11 cellular contexts compared by ENCODE assay signal in the genomic region with DNA sequence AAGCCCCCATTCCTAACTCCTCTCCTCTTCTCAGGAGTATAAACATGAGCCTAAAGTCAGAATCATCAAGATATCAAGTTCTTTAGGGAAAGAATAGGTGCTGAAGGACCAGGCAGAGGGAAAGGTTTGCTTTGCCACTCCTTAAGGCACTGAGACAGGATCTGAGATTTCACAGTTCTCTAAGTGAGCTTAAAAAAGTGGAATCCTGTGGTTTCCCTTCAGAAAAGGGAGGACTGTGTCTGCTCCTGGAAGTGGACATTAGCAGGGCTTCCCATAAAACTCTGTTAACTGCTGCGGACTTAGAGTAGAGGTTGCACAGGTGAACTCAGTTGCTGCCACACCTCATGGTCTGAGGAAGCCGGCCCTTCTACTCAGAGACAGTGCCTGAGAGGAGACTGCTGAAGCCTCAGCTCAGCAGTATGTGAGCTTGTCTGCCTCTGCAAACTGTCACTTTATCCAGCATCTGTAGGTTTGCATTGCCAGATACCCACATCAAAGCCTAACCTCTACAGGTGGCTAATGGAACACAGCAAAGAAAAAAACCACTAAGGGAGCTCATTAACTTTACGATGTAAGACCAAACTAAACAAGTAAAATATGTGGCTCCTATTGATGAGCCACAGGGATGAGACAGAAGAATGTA. TPM values are rescaled to one million over a fixed set of nuclear protein-coding genes. Genes with fewer than 3 reads are reported as not detected.
DNase-seq lines count a peak whose midpoint lies in the region; ATAC-seq, FAIRE-seq and TF ChIP-seq lines count a peak whose summit lies in the region.
"Had no signal": no experiment of that assay in that cellular context is flagged by ENCODE, and none has a peak within 500 bp of the region (broad histone marks: within the 10 kb centered on the region; RNA-seq: fewer than 3 reads in every experiment).

No MANE protein-coding gene starts in this region.

- POLR2A ChIA-PET in CD4-positive, alpha-beta T cell (lab: Charles Lee): interaction anchor here (0.6 to 1.4 kb wide), 8 partner anchors 21 to 687 kb away, joined by 3 to 8 read pairs (median 3); partner anchors contain the start of genes JAK2 and RIC1
- POLR2A ChIA-PET in OCI-LY7 (lab: Charles Lee): interaction anchor here (0.7 to 1.5 kb wide), 6 partner anchors 8 to 879 kb away, joined by 3 to 12 read pairs (median 4); partner anchors contain the start of gene RCL1
- POLR2A ChIA-PET in H1 (lab: Charles Lee; ENCODE audit: partially characterized antibody): no interaction called here

- no peak overlapping the region for H4K91ac ChIP-seq in H1 (replicated peaks; ENCODE audit: insufficient read length, low read length)

- H3K4me3 ChIP-seq in OCI-LY7 (ENCODE audit: low read depth, low read length, poor library complexity, severe bottlenecking) (no peak overlapping the region), H1 (ENCODE audit: extremely low read depth in 1 of 4, insufficient read depth in 2 of 4, low read depth in 3 of 4, low read length in 4 of 4) (no peak overlapping the region), ascending aorta (no peak overlapping the region)
- H3K4me3 ChIP-seq: HAP-1, skin epidermis had no signal

- H3K4ac ChIP-seq in H1 (replicated peaks; ENCODE audit: insufficient read length, low read depth, low read length): no peak overlapping the region

- TF ChIP-seq CTCF in CD4-positive, alpha-beta T cell (IDR thresholded peaks at IDR 0.05): no peak
- TF ChIP-seq CTCF in Calu3 (IDR thresholded peaks at IDR 0.05; ENCODE audit: unreplicated experiment) (no peak), OCI-LY7 (conservative IDR thresholded peaks at IDR 0.05; ENCODE audit: low read length) (no peak), H1 (IDR thresholded peaks at IDR 0.05; ENCODE audit: control extremely low read depth in 1 of 3, insufficient read depth in 1 of 3, low read depth in 1 of 3, low read length in 3 of 3) (no peak), ascending aorta (IDR thresholded peaks at IDR 0.05) (no peak)

- H3K9ac ChIP-seq in H1 (replicated peaks in 1 of 4; ENCODE audit: extremely low read depth in 1 of 4, low read depth in 3 of 4, low read length in 3 of 4): no peak overlapping the region

- H3K9me3 Mint-ChIP-seq in CD4-positive, alpha-beta T cell: no peaks in the 10 kb centered on the region
- no peaks in the 10 kb centered on the region for H3K9me3 Mint-ChIP-seq in Calu3 (ENCODE audit: low read depth, unreplicated experiment)

- peaks cover 17% of the 10 kb centered on the region for H3K4me1 ChIP-seq in OCI-LY7 (ENCODE audit: insufficient read depth, low read length, poor library complexity, severe bottlenecking)
- no peaks in the 10 kb centered on the region for H3K4me1 ChIP-seq in H1 (replicated peaks in 1 of 4; ENCODE audit: control insufficient read depth in 3 of 4, insufficient read depth in 4 of 4, low read length in 3 of 4)
- H3K4me1 ChIP-seq in ascending aorta: no peaks in the 10 kb centered on the region
- H3K4me1 ChIP-seq: HAP-1 had no signal

- CTCF ChIA-PET in CD4-positive, alpha-beta T cell (lab: Charles Lee): interaction anchor here (1.0 kb wide), 1 partner anchor 40 kb away, joined by 3 read pairs; no protein-coding TSS in a partner anchor
- CTCF ChIA-PET in Calu3 (lab: Charles Lee) (no interaction called here), OCI-LY7 (lab: Charles Lee; ENCODE audit: unreplicated experiment) (no interaction called here), H1 (lab: Charles Lee; ENCODE audit: partially characterized antibody) (interaction anchor here (0.6 kb wide), 1 partner anchor 1089 kb away, joined by 3 read pairs; no protein-coding TSS in a partner anchor)

- no peak overlapping the region for H3K27ac ChIP-seq in CD4-positive, alpha-beta T cell (ENCODE audit: low read depth, low read length)
- peak overlapping the region; percentile 77 for H3K27ac ChIP-seq in OCI-LY7 (ENCODE audit: low read depth, low read length, poor library complexity, severe bottlenecking)
- H3K27ac ChIP-seq in H1 (ENCODE audit: low read depth, low read length): no peak overlapping the region
- H3K27ac ChIP-seq in ascending aorta: no peak overlapping the region
- H3K27ac ChIP-seq: skin epidermis had no signal

- no peak overlapping the region for H4K5ac ChIP-seq in H1 (ENCODE audit: insufficient read length, low read depth, low read length)

- no peaks in the 10 kb centered on the region for H3K27me3 Mint-ChIP-seq in CD4-positive, alpha-beta T cell
- H3K27me3 Mint-ChIP-seq in Calu3 (ENCODE audit: unreplicated experiment): no peaks in the 10 kb centered on the region
- H3K27me3 Mint-ChIP-seq: naive B cell had no signal

- TF ChIP-seq POLR2A in H1 (IDR thresholded peaks at IDR 0.05; ENCODE audit: control extremely low read depth in 1 of 2, low read depth in 2 of 2, low read length in 2 of 2): no peak

- H2BK20ac ChIP-seq in H1 (ENCODE audit: low read length): no peak overlapping the region

- H3K79me2 ChIP-seq in OCI-LY7 (ENCODE audit: insufficient read depth, low read depth, low read length) (peaks cover 99% of the 10 kb centered on the region), H1 (ENCODE audit: control insufficient read depth in 1 of 2, insufficient read depth in 2 of 2, low read length in 2 of 2) (peaks cover 0 to 44% of the 10 kb centered on the region in 2 experiments; a peak in 2 of 4 replicates)

- H4K8ac ChIP-seq in H1 (ENCODE audit: extremely low read depth, insufficient read depth, low read length): no peak overlapping the region

- H3K27ac Mint-ChIP-seq in CD4-positive, alpha-beta T cell: peak overlapping the region; percentile 38
- H3K27ac Mint-ChIP-seq in Calu3 (ENCODE audit: unreplicated experiment): peak overlapping the region; percentile 25

- BruUV-seq in Calu3 (replicated peaks; lab: Mats Ljungman, UMichigan) (no TSS peak), OCI-LY7 (replicated peaks; lab: Mats Ljungman, UMichigan) (no TSS peak)

- peaks cover 17% of the 10 kb centered on the region for H3K36me3 Mint-ChIP-seq in CD4-positive, alpha-beta T cell (ENCODE audit: low read depth)
- H3K36me3 Mint-ChIP-seq in Calu3 (ENCODE audit: insufficient read depth, unreplicated experiment): no peaks in the 10 kb centered on the region

- H3K18ac ChIP-seq in H1 (ENCODE audit: extremely low read depth, low read length): no peak overlapping the region

- peak in 2 of 10 experiments; percentile 2 to 21 for DNase-seq in CD4-positive, alpha-beta T cell
- no peak for DNase-seq in Calu3
- DNase-seq in OCI-LY7 (ENCODE audit: low spot score): peak; percentile 87
- no peak for DNase-seq in H1 (ENCODE audit: low read depth in 1 of 2, low spot score in 2 of 2)
- DNase-seq in ascending aorta (ENCODE audit: low spot score in 2 of 2): no peak
- no peak for DNase-seq in NCI-H2171 (lab: John Stamatoyannopoulos, UW)
- DNase-seq: aorta, naive B cell had no signal

- H2BK15ac ChIP-seq in H1 (ENCODE audit: low read length): no peak overlapping the region

- H2AFZ ChIP-seq in OCI-LY7 (ENCODE audit: low read length): no peak overlapping the region
- H2AFZ ChIP-seq in H1 (ENCODE audit: low read length): no peak overlapping the region

- no peak overlapping the region for H3K23ac ChIP-seq in H1 (ENCODE audit: insufficient read length)

- no peak overlapping the region for H2AK5ac ChIP-seq in H1 (ENCODE audit: low read depth, low read length)

- H3K4me1 Mint-ChIP-seq in CD4-positive, alpha-beta T cell (ENCODE audit: low read depth): peaks cover 47% of the 10 kb centered on the region
- peaks cover 23% of the 10 kb centered on the region for H3K4me1 Mint-ChIP-seq in Calu3 (ENCODE audit: low read depth, unreplicated experiment)

- no peak overlapping the region for H3K56ac ChIP-seq in H1 (replicated peaks; ENCODE audit: insufficient read length, low read depth, low read length)

- H3K4me3 Mint-ChIP-seq in CD4-positive, alpha-beta T cell: peak overlapping the region; percentile 26
- H3K4me3 Mint-ChIP-seq in Calu3 (ENCODE audit: low read depth, unreplicated experiment): no peak overlapping the region
- H3K4me3 Mint-ChIP-seq: naive B cell had no signal

- no peak for TF ChIP-seq EP300 in H1 (IDR thresholded peaks at IDR 0.05; ENCODE audit: borderline replicate concordance in 1 of 2, low read depth in 2 of 2, low read length in 2 of 2)

- H3K27me3 ChIP-seq in CD4-positive, alpha-beta T cell (ENCODE audit: control insufficient read depth, insufficient read depth, low read length): no peaks in the 10 kb centered on the region
- H3K27me3 ChIP-seq in H1 (replicated peaks in 1 of 4; ENCODE audit: control insufficient read depth in 3 of 4, extremely low read depth in 1 of 4, insufficient read depth in 3 of 4, low read length in 3 of 4) (no peaks in the 10 kb centered on the region), ascending aorta (no peaks in the 10 kb centered on the region)

- no peaks in the 10 kb centered on the region for H3K9me3 ChIP-seq in CD4-positive, alpha-beta T cell (ENCODE audit: control insufficient read depth, low read length)
- H3K9me3 ChIP-seq in OCI-LY7 (ENCODE audit: low read length): peaks cover 37% of the 10 kb centered on the region
- no peaks in the 10 kb centered on the region for H3K9me3 ChIP-seq in H1 (ENCODE audit: insufficient read depth in 2 of 2, low read depth in 1 of 2, low read length in 1 of 2)
- peaks cover 0 to 8% of the 10 kb centered on the region in 2 donors for H3K9me3 ChIP-seq in ascending aorta

- 89% methylated on average over 3 of the region's 3 CpGs; no CpG with 5 or more reads in 1 of the 2 experiments for WGBS in H1 (ENCODE audit: extremely low coverage in 1 of 2, insufficient coverage in 1 of 2, insufficient read length in 1 of 2, insufficient replicate concordance in 2 of 2, low coverage in 1 of 2, low lambda C conversion rate in 2 of 2, missing lambda C conversion rate in 1 of 2), 2 experiments

- TF ChIP-seq RAD21 in H1 (IDR thresholded peaks at IDR 0.05 in 1 of 2, conservative IDR thresholded peaks at IDR 0.05 in 1 of 2; ENCODE audit: low read depth in 2 of 2, low read length in 2 of 2): no peak

- peak; percentile 96 for ATAC-seq in CD4-positive, alpha-beta T cell (ENCODE audit: poor library complexity)
- ATAC-seq in HG03460 (IDR thresholded peaks at IDR 0.05; ENCODE audit: unreplicated experiment): no peak

- peaks cover 76% of the 10 kb centered on the region for H3K36me3 ChIP-seq in OCI-LY7 (ENCODE audit: insufficient read depth, low read length)
- no peaks in the 10 kb centered on the region; a peak in 1 of 8 replicates for H3K36me3 ChIP-seq in H1 (ENCODE audit: control insufficient read depth in 2 of 4, insufficient read depth in 4 of 4, low read length in 3 of 4)
- H3K36me3 ChIP-seq in ascending aorta: no peaks in the 10 kb centered on the region

- H3K4me2 ChIP-seq in OCI-LY7 (ENCODE audit: low read length) (peak overlapping the region; percentile 53), H1 (ENCODE audit: insufficient read depth in 1 of 2, low read depth in 2 of 2, low read length in 2 of 2) (no peak overlapping the region)

- intact Hi-C loops in CD4-positive, alpha-beta T cell (cut with DNase I, micrococcal nuclease): loop anchor here (5.0 to 10.0 kb wide), 3 partner anchors 40 to 63 kb away; partner anchors contain the start of gene RIC1 (in 1 of the 2)
- intact Hi-C loops in Calu3 (cut with micrococcal nuclease; ENCODE audit: unreplicated experiment): no loop called here
- intact Hi-C loops in OCI-LY7 (cut with micrococcal nuclease; ENCODE audit: unreplicated experiment): loop anchor here (2.0 kb wide), 1 partner anchor 39 kb away; no protein-coding TSS in a partner anchor
- intact Hi-C loops in ascending aorta (cut with DNase I): loop anchor here (10.0 kb wide), 1 partner anchor 57 kb away; no protein-coding TSS in a partner anchor

- no peaks in the 10 kb centered on the region for H3K9me2 ChIP-seq in OCI-LY7 (ENCODE audit: insufficient read depth, low read length)

- H3K79me1 ChIP-seq in H1 (ENCODE audit: low read depth, low read length): no peaks in the 10 kb centered on the region

- FAIRE-seq in H1 (lab: Jason Lieb, UNC): peak; percentile 32

- no peak overlapping the region for H2BK5ac ChIP-seq in H1 (ENCODE audit: low read depth, low read length)

- no peak overlapping the region for H2BK120ac ChIP-seq in H1 (replicated peaks; ENCODE audit: low read depth, low read length)

- H4K20me1 ChIP-seq in OCI-LY7 (ENCODE audit: insufficient read depth, low read length): no peaks in the 10 kb centered on the region
- H4K20me1 ChIP-seq in H1 (replicated peaks in 1 of 2; ENCODE audit: control insufficient read depth in 1 of 2, insufficient read depth in 2 of 2, low read length in 2 of 2): no peaks in the 10 kb centered on the region

- no peaks in the 10 kb centered on the region for H3K23me2 ChIP-seq in H1 (ENCODE audit: low read depth, low read length)

- H2BK12ac ChIP-seq in H1 (ENCODE audit: low read depth, low read length): no peak overlapping the region

- H3K14ac ChIP-seq in H1 (ENCODE audit: insufficient read length): no peak overlapping the region

RNA-seq across cellular contexts. Expression of gene RIC1, which starts 42.9 kb away (rescaled TPM):
- total RNA-seq in CD4-positive, alpha-beta T cell: 10 to 100 TPM; 24.7 to 26.3 TPM
- total RNA-seq in Calu3 (2022) (10.9 and 11.4 TPM in 2 replicates), OCI-LY7 (2022) (83.9 and 84.6 TPM in 2 replicates), ascending aorta (46.7 TPM)
- 72.9 and 77.0 TPM in 2 replicates for total RNA-seq in OCI-LY7 (2014; rRNA removed; shearing (Covaris generic))
- total RNA-seq in H1 (2021; fragmentation: NEBNext Ultra II Directional; extraction: Animal tissue kit (Norgen Biotek cat#: 25700)): 24.5 and 25.6 TPM in 2 replicates
- polyA plus RNA-seq in H1 (2011; rRNA removed): 10.1 and 10.7 TPM in 2 replicates
- 12.9 TPM for polyA plus RNA-seq in H1 (2011; cell fraction: cytosol; rRNA removed)
- polyA plus RNA-seq in H1 (2011; cell fraction: nucleus; rRNA removed): 25.2 TPM
- polyA plus RNA-seq in H1 (2012, experiment 1 of 2): 11.2 to 15.3 TPM (median 13.5 TPM) in 4 replicates
- 0.56 TPM for polyA plus RNA-seq in H1 (2012, experiment 2 of 2)
- 9.0 TPM for polyA plus RNA-seq in H1 (2013, experiment 1 of 2)
- 9.1 TPM for polyA plus RNA-seq in H1 (2013, experiment 2 of 2)
- polyA minus RNA-seq in H1 (2011; rRNA and poly(A)+ RNA removed): 50.8 and 63.2 TPM in 2 replicates
- polyA minus RNA-seq in H1 (2011; cell fraction: cytosol; rRNA and poly(A)+ RNA removed): 23.3 TPM
- 64.8 TPM for polyA minus RNA-seq in H1 (2011; cell fraction: nucleus; rRNA and poly(A)+ RNA removed)

Comparison
In these comparisons a context has a peak if more than half of its experiments do, and no peak if none do; other contexts are left out.
1. CTCF ChIA-PET loops: an anchor here in CD4-positive, alpha-beta T cell (1.0 kb wide) and H1 (0.6 kb wide); none called in Calu3 and OCI-LY7.